1 cellular context compared by ENCODE assay signal in the genomic region with DNA sequence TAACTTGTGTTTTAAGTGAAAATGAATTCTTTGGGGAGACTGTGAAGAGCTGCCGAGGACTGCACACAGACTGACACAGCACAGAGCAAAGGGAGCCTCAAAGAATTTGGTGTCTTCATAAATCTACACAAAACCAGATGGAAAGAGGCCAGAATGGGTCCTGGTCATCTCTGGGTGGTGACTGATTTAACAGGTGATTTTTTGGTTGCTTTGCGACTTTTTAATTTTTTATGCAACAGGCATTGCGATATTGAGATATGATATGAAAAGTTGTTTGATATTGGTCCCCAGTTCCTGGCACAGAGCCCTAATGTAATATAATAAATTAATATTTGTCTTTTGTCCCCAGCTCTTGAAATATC.
TF ChIP-seq lines count a peak whose summit lies in the region.

No MANE protein-coding gene starts in this region.

TF ChIP-seq in H1, 55 proteins besides CTCF, POLR2A, EP300 and RAD21:
- TF ChIP-seq, protein P1, sequence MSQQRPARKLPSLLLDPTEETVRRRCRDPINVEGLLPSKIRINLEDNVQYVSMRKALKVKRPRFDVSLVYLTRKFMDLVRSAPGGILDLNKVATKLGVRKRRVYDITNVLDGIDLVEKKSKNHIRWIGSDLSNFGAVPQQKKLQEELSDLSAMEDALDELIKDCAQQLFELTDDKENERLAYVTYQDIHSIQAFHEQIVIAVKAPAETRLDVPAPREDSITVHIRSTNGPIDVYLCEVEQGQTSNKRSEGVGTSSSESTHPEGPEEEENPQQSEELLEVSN (IDR thresholded peaks at IDR 0.05): peak; percentile 5; the same call in 1 of the 2 replicates
- TF ChIP-seq TAF1 (IDR thresholded peaks at IDR 0.05; ENCODE audit: low read depth, low read length) (no peak), TAF7 (optimal IDR thresholded peaks at IDR 0.05; ENCODE audit: borderline replicate concordance, low read depth, low read length) (no peak), MAFK (IDR thresholded peaks at IDR 0.05; ENCODE audit: low read depth, low read length) (no peak)
